Comparison of ENCODE assay signal across 14 cellular contexts in genomic region chr2:110713508-110714362, GRCh38. TPM values are rescaled to one million over a fixed set of nuclear protein-coding genes. Genes with fewer than 3 reads are reported as not detected.
DNase-seq lines count a peak whose midpoint lies in the region; ATAC-seq and TF ChIP-seq lines count a peak whose summit lies in the region.
"Had no signal": no experiment of that assay in that cellular context is flagged by ENCODE, and none has a peak within 500 bp of the region (broad histone marks: within the 10 kb centered on the region; RNA-seq: fewer than 3 reads in every experiment).

No MANE protein-coding gene starts in this region.

- no peaks in the 10 kb centered on the region for H3K36me3 ChIP-seq in effector memory CD4-positive, alpha-beta T cell (ENCODE audit: control insufficient read depth, insufficient read depth, low read length)
- H3K36me3 ChIP-seq in MG63: no peaks in the 10 kb centered on the region
- H3K36me3 ChIP-seq: HAP-1, stomach had no signal

- peak; percentile 21 to 28 for DNase-seq in activated T-cell treated with anti-CD3 and anti-CD28 coated beads, Interleukin-2, amount 50 U/mL, for 72 hours
- no peak for DNase-seq in activated T-cell treated with anti-CD3 and anti-CD28 coated beads, Interleukin-2, amount 50 U/mL, for 48 hours
- peak; percentile 20 for DNase-seq in M059J (ENCODE audit: low read depth)
- peak; percentile 66 for DNase-seq in epithelial cell of esophagus (ENCODE audit: low read depth)
- DNase-seq in stimulated activated naive B cell treated with anti-CD40 and anti-IgM and Interleukin-4, amounts not matched to agents 10 μg/mL and 1 μg/mL and 100 μg/mL, for 72 hours: no peak
- no peak for DNase-seq in effector memory CD4-positive, alpha-beta T cell
- no peak for DNase-seq in MG63
- DNase-seq: DMS79, NCI-H1105 treated with DMSO at 0.1 percent for 48 hours, SHP77, stomach had no signal

- no peak overlapping the region for H3K27ac Mint-ChIP-seq in activated T-cell treated with anti-CD3 and anti-CD28 coated beads, Interleukin-2, amount 50 U/mL, for 72 hours
- H3K27ac Mint-ChIP-seq in stimulated activated naive B cell treated with anti-CD40 and anti-IgM and Interleukin-4, amounts not matched to agents 10 μg/mL and 1 μg/mL and 100 μg/mL, for 72 hours: no peak overlapping the region

- peaks cover 8% of the 10 kb centered on the region for H3K4me1 Mint-ChIP-seq in activated T-cell treated with anti-CD3 and anti-CD28 coated beads, Interleukin-2, amount 50 U/mL, for 72 hours (ENCODE audit: low read depth)
- peaks cover 0 to 2% of the 10 kb centered on the region in 2 donors for H3K4me1 Mint-ChIP-seq in stimulated activated naive B cell treated with anti-CD40 and anti-IgM and Interleukin-4, amounts not matched to agents 10 μg/mL and 1 μg/mL and 100 μg/mL, for 72 hours

- ATAC-seq in activated T-cell treated with anti-CD3 and anti-CD28 coated beads, Interleukin-2, amount 50 U/mL, for 72 hours (replicated peaks in 1 of 2): peak; percentile 98
- peak; percentile 57 to 58 for ATAC-seq in stimulated activated naive B cell treated with anti-CD40 and anti-IgM and Interleukin-4, amounts not matched to agents 10 μg/mL and 1 μg/mL and 100 μg/mL, for 72 hours (replicated peaks)
- ATAC-seq in GM19452 (IDR thresholded peaks at IDR 0.05; ENCODE audit: unreplicated experiment): no peak

- H3K4me3 ChIP-seq in epithelial cell of esophagus (ENCODE audit: low read length) (no peak overlapping the region), MG63 (no peak overlapping the region)
- no peak overlapping the region for H3K4me3 ChIP-seq in effector memory CD4-positive, alpha-beta T cell (ENCODE audit: insufficient read depth, low read depth, low read length, poor library complexity, severe bottlenecking)
- H3K4me3 ChIP-seq: coronary artery, HAP-1, stomach had no signal

- no peaks in the 10 kb centered on the region for H3K4me1 ChIP-seq in effector memory CD4-positive, alpha-beta T cell (ENCODE audit: control insufficient read depth, insufficient read depth, low read length, poor library complexity, severe bottlenecking)
- H3K4me1 ChIP-seq: HAP-1 had no signal

- TF ChIP-seq CTCF in epithelial cell of esophagus (IDR thresholded peaks at IDR 0.05; ENCODE audit: insufficient read depth, low read depth, low read length, missing control alignments): no peak

- no peak overlapping the region for H3K4me3 Mint-ChIP-seq in activated T-cell treated with anti-CD3 and anti-CD28 coated beads, Interleukin-2, amount 50 U/mL, for 72 hours
- no peak overlapping the region for H3K4me3 Mint-ChIP-seq in stimulated activated naive B cell treated with anti-CD40 and anti-IgM and Interleukin-4, amounts not matched to agents 10 μg/mL and 1 μg/mL and 100 μg/mL, for 72 hours

- H3K36me3 Mint-ChIP-seq in activated T-cell treated with anti-CD3 and anti-CD28 coated beads, Interleukin-2, amount 50 U/mL, for 72 hours (ENCODE audit: insufficient read depth in 2 of 2): no peaks in the 10 kb centered on the region
- no peaks in the 10 kb centered on the region for H3K36me3 Mint-ChIP-seq in stimulated activated naive B cell treated with anti-CD40 and anti-IgM and Interleukin-4, amounts not matched to agents 10 μg/mL and 1 μg/mL and 100 μg/mL, for 72 hours

- H3K27ac ChIP-seq in effector memory CD4-positive, alpha-beta T cell (ENCODE audit: insufficient read depth, low read length, poor library complexity, severe bottlenecking): no peak overlapping the region
- H3K27ac ChIP-seq: coronary artery, stomach had no signal

- H3K9me3 Mint-ChIP-seq in activated T-cell treated with anti-CD3 and anti-CD28 coated beads, Interleukin-2, amount 50 U/mL, for 72 hours: no peaks in the 10 kb centered on the region
- H3K9me3 Mint-ChIP-seq in stimulated activated naive B cell treated with anti-CD40 and anti-IgM and Interleukin-4, amounts not matched to agents 10 μg/mL and 1 μg/mL and 100 μg/mL, for 72 hours: no peaks in the 10 kb centered on the region

- H3K27me3 ChIP-seq in effector memory CD4-positive, alpha-beta T cell (replicated peaks; ENCODE audit: control insufficient read depth, insufficient read depth, low read length, poor library complexity, severe bottlenecking): no peaks in the 10 kb centered on the region
- peaks cover 14% of the 10 kb centered on the region for H3K27me3 ChIP-seq in MG63

- no peaks in the 10 kb centered on the region for H3K9me3 ChIP-seq in effector memory CD4-positive, alpha-beta T cell (ENCODE audit: control insufficient read depth, low read length)
- H3K9me3 ChIP-seq in MG63: no peaks in the 10 kb centered on the region
- H3K9me3 ChIP-seq: HAP-1, stomach had no signal

- H3K27me3 Mint-ChIP-seq in activated T-cell treated with anti-CD3 and anti-CD28 coated beads, Interleukin-2, amount 50 U/mL, for 72 hours (ENCODE audit: low read depth): peaks cover 61% of the 10 kb centered on the region
- peaks cover 34 to 41% of the 10 kb centered on the region in 2 donors for H3K27me3 Mint-ChIP-seq in stimulated activated naive B cell treated with anti-CD40 and anti-IgM and Interleukin-4, amounts not matched to agents 10 μg/mL and 1 μg/mL and 100 μg/mL, for 72 hours

RNA-seq across cellular contexts. Expression of gene ACOXL, which starts 18.6 kb away (rescaled TPM):
- under 1 TPM; 0.19 to 0.44 TPM for total RNA-seq in activated T-cell treated with anti-CD3 and anti-CD28 coated beads, Interleukin-2, amount 50 U/mL, for 72 hours
- not detected in 2 replicates for total RNA-seq in M059J (2014; rRNA removed; shearing (Covaris generic))
- total RNA-seq in MG63 (2014; rRNA removed; shearing (Covaris generic); ENCODE audit: low replicate concordance): not detected in 2 replicates

RNA-seq across cellular contexts. Expression of gene BUB1, which starts 35.9 kb away (rescaled TPM):
- 10 to 100 TPM; 76.9 to 80.8 TPM for total RNA-seq in activated T-cell treated with anti-CD3 and anti-CD28 coated beads, Interleukin-2, amount 50 U/mL, for 72 hours
- total RNA-seq in M059J (2014; rRNA removed; shearing (Covaris generic)): 68.2 and 82.4 TPM in 2 replicates
- 54.3 and 87.3 TPM in 2 replicates for total RNA-seq in MG63 (2014; rRNA removed; shearing (Covaris generic); ENCODE audit: low replicate concordance)

Comparison
In these comparisons a context has a peak if more than half of its experiments do, and no peak if none do; other contexts are left out.
1. DNase-seq: peak in activated T-cell treated with anti-CD3 and anti-CD28 coated beads, Interleukin-2, amount 50 U/mL, for 72 hours (2 of 2), M059J (single experiment) and epithelial cell of esophagus (single experiment); none in activated T-cell treated with anti-CD3 and anti-CD28 coated beads, Interleukin-2, amount 50 U/mL, for 48 hours (0 of 2), stimulated activated naive B cell treated with anti-CD40 and anti-IgM and Interleukin-4, amounts not matched to agents 10 μg/mL and 1 μg/mL and 100 μg/mL, for 72 hours (single experiment), effector memory CD4-positive, alpha-beta T cell (0 of 3) and MG63 (single experiment).